ENCODE assay signal across 8 cellular contexts in the genomic region with DNA sequence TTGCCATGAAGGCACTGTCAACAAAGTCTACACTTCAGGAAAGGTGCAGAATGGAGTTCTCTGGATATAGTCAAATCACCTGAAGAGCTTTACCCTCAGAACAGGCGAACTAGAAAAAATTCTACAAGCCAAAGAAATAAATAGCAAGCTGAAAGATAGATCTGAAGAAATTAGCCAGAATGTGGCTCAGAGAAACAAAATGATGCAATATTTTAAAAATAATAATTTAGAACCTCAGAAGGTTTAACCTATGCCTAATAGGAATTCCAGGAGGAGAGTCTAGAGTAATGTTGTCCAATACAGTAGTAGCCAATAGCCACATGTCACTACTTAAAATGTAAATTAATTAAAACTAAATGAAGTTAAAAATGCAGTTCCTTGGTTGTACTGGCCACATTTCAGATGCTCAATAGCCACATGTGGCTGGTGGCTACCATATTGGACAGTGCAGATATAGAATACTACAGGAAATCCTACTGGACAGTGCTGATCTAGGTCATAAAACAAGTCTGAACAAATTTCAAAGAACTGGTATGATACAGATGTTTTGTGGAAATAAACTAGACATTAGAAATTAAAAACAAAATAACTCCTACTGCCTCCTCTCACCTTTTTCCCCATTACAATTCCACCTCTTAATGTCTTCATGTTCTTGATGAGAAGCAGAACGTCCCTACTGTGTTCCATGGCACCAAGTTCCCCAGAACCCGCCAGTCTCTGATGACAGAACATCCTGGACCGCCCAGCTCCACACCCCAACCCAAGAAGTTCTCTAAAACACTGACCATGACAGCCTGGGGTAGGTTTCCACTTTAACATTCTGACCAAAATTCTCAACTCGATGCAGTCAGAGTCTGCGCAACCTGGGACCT. TPM values are rescaled to one million over a fixed set of nuclear protein-coding genes. Genes with fewer than 3 reads are reported as not detected.
A peak's percentile ranks its signal among the peaks of the same experiment; 100 is the strongest.
DNase-seq lines count a peak whose midpoint lies in the region; ATAC-seq and TF ChIP-seq lines count a peak whose summit lies in the region.

No MANE protein-coding gene starts in this region.

- ATAC-seq in GM21360 (IDR thresholded peaks at IDR 0.05; ENCODE audit: unreplicated experiment) (peak; percentile 40), lung (ENCODE audit: insufficient read depth, low FRiP score) (peak; percentile 52), HG03565 (IDR thresholded peaks at IDR 0.05; ENCODE audit: unreplicated experiment) (no peak)

- no peak for DNase-seq in BJ (ENCODE audit: low read depth)
- DNase-seq in HL-60 (ENCODE audit: low read depth in 1 of 2, low spot score in 1 of 2) = no peak
- DNase-seq in mammary epithelial cell = no peak
- no peak for DNase-seq in lung (ENCODE audit: low spot score)
- DNase-seq in NCI-H1105 (lab: John Stamatoyannopoulos, UW) = no peak

- H3K4me2 ChIP-seq in mammary epithelial cell (ENCODE audit: insufficient read depth, low read depth, low read length) = peak overlapping the region; percentile 83

- TF ChIP-seq CTCF in BJ (IDR thresholded peaks at IDR 0.05; ENCODE audit: insufficient read depth, low read depth, low read length) (no peak), HL-60 (IDR thresholded peaks at IDR 0.05; ENCODE audit: insufficient read depth, low read length) (no peak), mammary epithelial cell (conservative IDR thresholded peaks at IDR 0.05 in 1 of 2, IDR thresholded peaks at IDR 0.05 in 1 of 2; ENCODE audit: extremely low read depth in 1 of 2, insufficient read depth in 1 of 2, low read depth in 1 of 2, low read length in 2 of 2) (no peak), lung (IDR thresholded peaks at IDR 0.05; ENCODE audit: control extremely low read depth, extremely low read depth) (no peak)

- CTCF ChIA-PET in BJ (lab: Yijun Ruan, JAX) (interaction anchor here (1.2 to 2.2 kb wide), 3 partner anchors 8 to 147 kb away, joined by 3 to 9 read pairs (median 3); no protein-coding TSS in a partner anchor), mammary epithelial cell (lab: Charles Lee; ENCODE audit: low non-redundant PET) (interaction anchor here (0.6 to 0.7 kb wide), 2 partner anchors 36 to 341 kb away, joined by 3 to 7 read pairs; no protein-coding TSS in a partner anchor)

- H3K79me2 ChIP-seq in mammary epithelial cell (ENCODE audit: insufficient read depth, low read length) = peaks cover 16% of the 10 kb centered on the region

- H3K9ac ChIP-seq in mammary epithelial cell (ENCODE audit: insufficient read depth, low read length) = peak overlapping the region; percentile 91

- H3K27me3 ChIP-seq in BJ (ENCODE audit: control insufficient read depth, insufficient read depth, low read length) = no peaks in the 10 kb centered on the region
- no peaks in the 10 kb centered on the region for H3K27me3 ChIP-seq in HL-60 (ENCODE audit: insufficient read depth, poor library complexity, severe bottlenecking)
- no peaks in the 10 kb centered on the region for H3K27me3 ChIP-seq in mammary epithelial cell (ENCODE audit: insufficient read depth, low read length)
- no peaks in the 10 kb centered on the region for H3K27me3 ChIP-seq in lung (ENCODE audit: control insufficient read depth, insufficient read depth)

- WGBS in mammary epithelial cell (ENCODE audit: low coverage, missing lambda C conversion rate) = 20% methylated on average over 5 of the region's 6 CpGs
- WGBS in lung, 2 donors = 16 to 17% methylated on average over 6 of the region's 6 CpGs
- WGBS in urinary bladder = 16% methylated on average over 6 of the region's 6 CpGs

- H3K36me3 ChIP-seq in BJ (ENCODE audit: control insufficient read depth, insufficient read depth, low read length) = no peaks in the 10 kb centered on the region
- no peaks in the 10 kb centered on the region for H3K36me3 ChIP-seq in mammary epithelial cell (ENCODE audit: insufficient read depth, low read length)
- H3K36me3 ChIP-seq in lung (ENCODE audit: control insufficient read depth in 2 of 2, insufficient read depth in 2 of 2, low read length in 2 of 2) = peaks cover 2 to 3% of the 10 kb centered on the region in 2 donors
- H3K36me3 ChIP-seq in urinary bladder (ENCODE audit: insufficient read depth) = no peaks in the 10 kb centered on the region

- H3K4me1 ChIP-seq in mammary epithelial cell (ENCODE audit: insufficient read depth, low read length) (peaks cover 3% of the 10 kb centered on the region), lung (ENCODE audit: control insufficient read depth in 2 of 2, insufficient read depth in 2 of 2, low read length in 2 of 2) (peaks cover 0 to 2% of the 10 kb centered on the region in 2 donors), urinary bladder (ENCODE audit: insufficient read depth) (no peaks in the 10 kb centered on the region)

- dilution Hi-C loops in mammary epithelial cell (cut with HindIII; ENCODE audit: low sequenced_read_pairs) = no loop called here

- H3K4me3 ChIP-seq in BJ (ENCODE audit: low read depth, low read length) = peak overlapping the region; percentile 98
- H3K4me3 ChIP-seq in HL-60 (replicated peaks; ENCODE audit: insufficient read depth, low read length) = peak overlapping the region; percentile 91
- peak overlapping the region; percentile 66 to 77 (median 74) for H3K4me3 ChIP-seq in mammary epithelial cell (replicated peaks in 1 of 3; ENCODE audit: insufficient read depth in 1 of 3, low read depth in 2 of 3, low read length in 3 of 3)
- peak overlapping the region; percentile 83 for H3K4me3 ChIP-seq in lung
- peak overlapping the region; percentile 70 for H3K4me3 ChIP-seq in urinary bladder (ENCODE audit: low read depth, low read length)

- POLR2A ChIA-PET in BJ (lab: Charles Lee) = no interaction called here

- in situ Hi-C loops in mammary epithelial cell (cut with MboI; ENCODE audit: low sequenced_read_pairs in 2 of 2) = no loop called here

- no peaks in the 10 kb centered on the region for H4K20me1 ChIP-seq in mammary epithelial cell (ENCODE audit: insufficient read depth, low read length)

- peak overlapping the region; percentile 90 for H3K27ac ChIP-seq in HL-60 (replicated peaks)
- H3K27ac ChIP-seq in mammary epithelial cell (ENCODE audit: insufficient read depth, low read depth, low read length) = peak overlapping the region; percentile 78
- H3K27ac ChIP-seq in lung (ENCODE audit: low read depth in 1 of 2, low read length in 1 of 2) = peak overlapping the region; percentile 85 to 97
- peak overlapping the region; percentile 33 for H3K27ac ChIP-seq in urinary bladder (ENCODE audit: low read depth)

- BruUV-seq in mammary epithelial cell (replicated peaks; lab: Mats Ljungman, UMichigan) = TSS peak; percentile 77

- peak overlapping the region; percentile 98 for H2AFZ ChIP-seq in mammary epithelial cell (ENCODE audit: low read depth, low read length)

- no peaks in the 10 kb centered on the region for H3K9me3 ChIP-seq in mammary epithelial cell (replicated peaks; ENCODE audit: insufficient read depth, low read length)
- H3K9me3 ChIP-seq in lung (ENCODE audit: control insufficient read depth in 2 of 2, insufficient read depth in 1 of 2, low read length in 1 of 2) = no peaks in the 10 kb centered on the region

- intact Hi-C loops in mammary epithelial cell (cut with micrococcal nuclease) = no loop called here

RNA-seq across cellular contexts. Expression of a gene that starts 0.6 kb away (rescaled TPM):
- polyA plus RNA-seq in BJ (2011; rRNA removed) (2.2 and 3.2 TPM in 2 replicates), mammary epithelial cell (1.8 TPM), lung (1 to 10 TPM; 5.2 to 5.3 TPM), urinary bladder (7.2 TPM)
- 1.4 and 2.5 TPM in 2 replicates for polyA minus RNA-seq in BJ (2011; rRNA and poly(A)+ RNA removed)
- total RNA-seq in mammary epithelial cell (1 to 10 TPM; 2.7 to 7.8 TPM), lung (10 to 100 TPM in 1 of 2 donors, 1 to 10 TPM in 1; 8.9 to 11.6 TPM), urinary bladder (6.6 TPM)
- 0.78 TPM for polyA minus RNA-seq in mammary epithelial cell

RNA-seq across cellular contexts. Expression of a gene that starts 26.9 kb away (rescaled TPM):
- polyA plus RNA-seq in BJ (2011; rRNA removed) = not detected in 2 replicates
- not detected in 2 replicates for polyA minus RNA-seq in BJ (2011; rRNA and poly(A)+ RNA removed)
- total RNA-seq in mammary epithelial cell = not detected
- not detected for polyA plus RNA-seq in mammary epithelial cell
- not detected for polyA minus RNA-seq in mammary epithelial cell
- total RNA-seq in lung = not detected
- polyA plus RNA-seq in lung = under 1 TPM in 1 of 2 donors, not detected in 1; 0.02 TPM
- not detected for total RNA-seq in urinary bladder
- polyA plus RNA-seq in urinary bladder = not detected

Comparison
In these comparisons a context has a peak if more than half of its experiments do, and no peak if none do; other contexts are left out.
1. H3K27ac ChIP-seq: peak in every context shown above with its lines; median percentile 91 in lung; 90 in HL-60; 78 in mammary epithelial cell; 33 in urinary bladder.